6 cellular contexts compared by ENCODE assay signal in the genomic region with DNA sequence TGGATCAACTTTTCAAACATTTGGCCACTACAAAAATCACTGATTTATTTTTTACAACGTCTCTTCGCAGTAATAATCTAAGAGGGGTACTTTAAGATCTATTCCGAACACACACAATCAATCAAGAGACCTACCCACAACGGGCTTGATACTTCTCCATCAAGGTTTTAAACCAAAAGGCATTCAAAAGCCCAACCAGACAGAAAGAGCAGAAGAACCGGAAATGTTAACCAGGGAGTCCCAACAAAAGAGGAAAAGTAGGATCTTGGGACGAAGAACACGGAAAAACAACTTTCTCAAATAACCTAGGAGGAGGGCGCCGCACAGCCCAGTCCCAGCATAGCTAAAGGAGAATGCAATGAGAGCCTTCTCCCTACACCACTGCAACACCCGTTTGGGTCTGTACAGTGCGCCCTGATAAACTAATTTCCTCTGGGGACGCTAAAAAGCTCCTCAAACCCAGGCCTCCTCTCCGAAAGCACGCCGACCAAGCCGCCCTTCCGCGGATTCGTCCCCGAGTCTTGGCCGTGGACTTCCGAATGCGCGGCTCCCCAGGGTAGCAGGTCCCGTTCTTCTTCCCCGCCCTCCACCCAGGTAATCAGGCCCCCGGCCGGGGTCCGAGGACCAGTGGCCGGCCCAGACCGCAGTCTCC.
DNase-seq lines count a peak whose midpoint lies in the region; ATAC-seq and TF ChIP-seq lines count a peak whose summit lies in the region.

No MANE protein-coding gene starts in this region.

- ATAC-seq in GM21381 (IDR thresholded peaks at IDR 0.05; ENCODE audit: unreplicated experiment), result peak; percentile 26

- H3K4me3 ChIP-seq in epithelial cell of esophagus (ENCODE audit: low read length), result peak overlapping the region; percentile 98
- H3K4me3 ChIP-seq in skin epidermis, result peak overlapping the region; percentile 85 to 100 (median 95)

- DNase-seq in KBM-7 (peak; percentile 26), epithelial cell of esophagus (ENCODE audit: low read depth) (no peak), NCI-H526 (lab: John Stamatoyannopoulos, UW) (no peak), DMS153 (lab: John Stamatoyannopoulos, UW) (no peak)

- TF ChIP-seq CTCF in epithelial cell of esophagus (IDR thresholded peaks at IDR 0.05; ENCODE audit: insufficient read depth, low read depth, low read length, missing control alignments), result no peak

- peak overlapping the region; percentile 83 to 98 (median 92) for H3K27ac ChIP-seq in skin epidermis

- in situ Hi-C loops in KBM-7 (cut with MboI; ENCODE audit: low pct_unique_long_range_greater_than_20kb, low sequenced_read_pairs), result no loop called here
